36 cellular contexts compared by ENCODE assay signal in the genomic region with DNA sequence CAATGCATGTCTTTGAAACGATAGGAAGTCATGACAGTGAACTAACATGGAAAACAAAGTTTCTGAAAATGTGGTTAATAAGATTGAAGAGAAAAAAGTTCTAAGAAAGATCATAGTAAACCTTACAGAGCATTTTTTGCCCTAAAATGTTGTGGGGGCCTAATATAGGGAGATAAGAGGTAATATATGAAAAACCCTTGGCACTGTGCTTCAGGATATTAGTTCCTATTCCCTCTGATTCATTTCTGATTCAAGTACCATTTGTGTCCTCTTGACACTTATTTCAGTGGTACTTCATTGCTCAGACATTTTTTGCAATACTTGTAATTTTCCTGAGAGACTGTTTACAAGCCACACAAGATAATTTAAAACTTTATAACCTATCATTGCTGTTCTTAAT.
"Had no signal": no experiment of that assay in that cellular context is flagged by ENCODE, and none has a peak within 500 bp of the region (broad histone marks: within the 10 kb centered on the region; RNA-seq: fewer than 3 reads in every experiment).

No MANE protein-coding gene starts in this region.

- H3K27me3 ChIP-seq: adrenal gland, ascending aorta, breast epithelium, cardiac muscle cell, colonic mucosa, gastroesophageal sphincter, heart right ventricle, hepatocyte had no signal

- DNase-seq: activated B cell treated with CpG ODN at 0.5 μM for 24 hours; activated CD4-positive, alpha-beta T cell treated with anti-CD3 and anti-CD28 coated beads for 48 hours; activated CD4-positive, alpha-beta T cell treated with anti-CD3 and anti-CD28 coated beads, Interleukin-2, amount 50 U/mL, for 1 hour; activated CD4-positive, alpha-beta T cell treated with anti-CD3 and anti-CD28 coated beads, Interleukin-2, amount 50 U/mL, for 48 hours; activated CD8-positive, alpha-beta memory T cell treated with anti-CD3 and anti-CD28 coated beads, Interleukin-2, amount 10 ng/mL, durations not matched to agents 7 days and 5 days; activated CD8-positive, alpha-beta memory T cell treated with anti-CD3 and anti-CD28 coated beads, Interleukin-2, amount 50 U/mL, for 4 hours; activated CD8-positive, alpha-beta T cell treated with anti-CD3 and anti-CD28 coated beads for 36 hours; activated effector memory CD4-positive, alpha-beta T cell treated with anti-CD3 and anti-CD28 coated beads, Interleukin-2, amount 50 U/mL, for 16 hours; activated naive CD4-positive, alpha-beta T cell treated with anti-CD3 and anti-CD28 coated beads for 36 hours; activated naive CD8-positive, alpha-beta T cell treated with anti-CD3 and anti-CD28 coated beads for 36 hours; activated naive CD8-positive, alpha-beta T cell treated with anti-CD3 and anti-CD28 coated beads, Interleukin-2, amount 50 U/mL, for 24 hours; activated T-cell treated with anti-CD3 and anti-CD28 coated beads, Interleukin-2, amount 50 U/mL, for 1 hour; activated T-cell treated with anti-CD3 and anti-CD28 coated beads, Interleukin-2, amount 50 U/mL, for 48 hours; adrenal gland; central memory CD4-positive, alpha-beta T cell; cerebellar nuclear complex; colonic mucosa; effector CD8-positive, alpha-beta T cell; endodermal cell; foreskin melanocyte; heart right ventricle; T-helper 17 cell; T1000; WERI-Rb-1 had no signal

- ATAC-seq: activated CD4-positive, CD25-positive, alpha-beta regulatory T cell treated with anti-CD3 and anti-CD28 coated beads, Interleukin-2, amount 50 U/mL, for 24 hours; activated CD8-positive, alpha-beta memory T cell treated with anti-CD3 and anti-CD28 coated beads, Interleukin-2, amount 10 ng/mL, durations not matched to agents 7 days and 5 days; activated CD8-positive, alpha-beta T cell treated with anti-CD3 and anti-CD28 coated beads for 36 hours; activated naive CD8-positive, alpha-beta T cell treated with anti-CD3 and anti-CD28 coated beads, Interleukin-2, amount 50 U/mL, for 24 hours; esophagus mucosa; gastroesophageal sphincter; heart right ventricle; T-helper 17 cell had no signal

- H2AFZ ChIP-seq: hepatocyte had no signal

- H3K4me1 ChIP-seq: adrenal gland, ascending aorta, breast epithelium, gastroesophageal sphincter, heart right ventricle had no signal

- H3K27ac Mint-ChIP-seq: activated B cell treated with CpG ODN at 0.5 μM for 24 hours; activated CD8-positive, alpha-beta memory T cell treated with anti-CD3 and anti-CD28 coated beads, Interleukin-2, amount 10 ng/mL, durations not matched to agents 7 days and 5 days; activated CD8-positive, alpha-beta T cell treated with anti-CD3 and anti-CD28 coated beads for 36 hours; activated naive CD4-positive, alpha-beta T cell treated with anti-CD3 and anti-CD28 coated beads for 36 hours; activated naive CD4-positive, alpha-beta T cell treated with anti-CD3 and anti-CD28 coated beads, Interleukin-2, amount 50 U/mL, for 24 hours; activated naive CD8-positive, alpha-beta T cell treated with anti-CD3 and anti-CD28 coated beads for 36 hours; activated naive CD8-positive, alpha-beta T cell treated with anti-CD3 and anti-CD28 coated beads, Interleukin-2, amount 50 U/mL, for 24 hours; activated T-helper 1 cell treated with anti-CD3 and anti-CD28 coated beads, Interleukin-12 subunit alpha, Interleukin-12 subunit beta, Interleukin-2, Interleukin-4 antibody, amounts not matched to agents 30 ng/mL and 10 ng/mL and 1 ng/mL, durations not matched to agents 14 hours and 24 hours and 36 hours; activated T-helper 2 cell treated with anti-CD3 and anti-CD28 coated beads, Interferon-gamma antibody, Interleukin-2, Interleukin-4, amounts not matched to agents 10 μg/mL and 5 μg/mL and 100 μg/mL, durations not matched to agents 14 hours and 24 hours and 36 hours; brain; endodermal cell; T-helper 17 cell; T-helper 2 cell treated with Interferon-gamma antibody and Interleukin-4, amounts not matched to agents 5 μg/mL and 100 μg/mL, for 36 hours had no signal

- H3K27me3 Mint-ChIP-seq: activated B cell treated with CpG ODN at 0.5 μM for 24 hours; activated CD8-positive, alpha-beta memory T cell treated with anti-CD3 and anti-CD28 coated beads, Interleukin-2, amount 10 ng/mL, durations not matched to agents 7 days and 5 days; activated CD8-positive, alpha-beta T cell treated with anti-CD3 and anti-CD28 coated beads for 36 hours; activated naive CD4-positive, alpha-beta T cell treated with anti-CD3 and anti-CD28 coated beads, Interleukin-2, amount 50 U/mL, for 24 hours; activated naive CD8-positive, alpha-beta T cell treated with anti-CD3 and anti-CD28 coated beads for 36 hours; activated naive CD8-positive, alpha-beta T cell treated with anti-CD3 and anti-CD28 coated beads, Interleukin-2, amount 50 U/mL, for 24 hours; brain; T-helper 17 cell had no signal

- H3K9me3 ChIP-seq: ascending aorta, breast epithelium, colonic mucosa, gastroesophageal sphincter, heart right ventricle had no signal

- H3K4me2 ChIP-seq: hepatocyte had no signal

- H3K36me3 ChIP-seq: adrenal gland, ascending aorta, breast epithelium, cardiac muscle cell, colonic mucosa, WERI-Rb-1 had no signal

- H3K79me2 ChIP-seq: hepatocyte had no signal

- H3K4me3 ChIP-seq: adrenal gland, ascending aorta, breast epithelium, cardiac muscle cell, colonic mucosa, gastroesophageal sphincter, heart right ventricle, hepatocyte had no signal

- H3K4me1 Mint-ChIP-seq: activated B cell treated with CpG ODN at 0.5 μM for 24 hours; activated CD8-positive, alpha-beta memory T cell treated with anti-CD3 and anti-CD28 coated beads, Interleukin-2, amount 10 ng/mL, durations not matched to agents 7 days and 5 days; activated naive CD4-positive, alpha-beta T cell treated with anti-CD3 and anti-CD28 coated beads, Interleukin-2, amount 50 U/mL, for 24 hours; activated naive CD8-positive, alpha-beta T cell treated with anti-CD3 and anti-CD28 coated beads, Interleukin-2, amount 50 U/mL, for 24 hours; brain; T-helper 17 cell had no signal

- H3K27ac ChIP-seq: adrenal gland, ascending aorta, breast epithelium, cardiac muscle cell, colonic mucosa, gastroesophageal sphincter, heart right ventricle, hepatocyte had no signal

- H3K4me3 Mint-ChIP-seq: activated B cell treated with CpG ODN at 0.5 μM for 24 hours; activated CD8-positive, alpha-beta memory T cell treated with anti-CD3 and anti-CD28 coated beads, Interleukin-2, amount 10 ng/mL, durations not matched to agents 7 days and 5 days; activated CD8-positive, alpha-beta T cell treated with anti-CD3 and anti-CD28 coated beads for 36 hours; activated naive CD4-positive, alpha-beta T cell treated with anti-CD3 and anti-CD28 coated beads for 36 hours; activated naive CD4-positive, alpha-beta T cell treated with anti-CD3 and anti-CD28 coated beads, Interleukin-2, amount 50 U/mL, for 24 hours; activated naive CD8-positive, alpha-beta T cell treated with anti-CD3 and anti-CD28 coated beads for 36 hours; activated naive CD8-positive, alpha-beta T cell treated with anti-CD3 and anti-CD28 coated beads, Interleukin-2, amount 50 U/mL, for 24 hours; activated T-helper 1 cell treated with anti-CD3 and anti-CD28 coated beads, Interleukin-12 subunit alpha, Interleukin-12 subunit beta, Interleukin-2, Interleukin-4 antibody, amounts not matched to agents 30 ng/mL and 10 ng/mL and 1 ng/mL, durations not matched to agents 14 hours and 24 hours and 36 hours; brain; endodermal cell; T-helper 17 cell; T-helper 2 cell treated with Interferon-gamma antibody and Interleukin-4, amounts not matched to agents 5 μg/mL and 100 μg/mL, for 36 hours had no signal

- H3K9me3 Mint-ChIP-seq: activated B cell treated with CpG ODN at 0.5 μM for 24 hours; activated CD8-positive, alpha-beta T cell treated with anti-CD3 and anti-CD28 coated beads for 36 hours; activated naive CD4-positive, alpha-beta T cell treated with anti-CD3 and anti-CD28 coated beads for 36 hours; activated naive CD4-positive, alpha-beta T cell treated with anti-CD3 and anti-CD28 coated beads, Interleukin-2, amount 50 U/mL, for 24 hours; activated naive CD8-positive, alpha-beta T cell treated with anti-CD3 and anti-CD28 coated beads for 36 hours; activated naive CD8-positive, alpha-beta T cell treated with anti-CD3 and anti-CD28 coated beads, Interleukin-2, amount 50 U/mL, for 24 hours; activated T-helper 1 cell treated with anti-CD3 and anti-CD28 coated beads, Interleukin-12 subunit alpha, Interleukin-12 subunit beta, Interleukin-2, Interleukin-4 antibody, amounts not matched to agents 30 ng/mL and 10 ng/mL and 1 ng/mL, durations not matched to agents 14 hours and 24 hours and 36 hours; activated T-helper 2 cell treated with anti-CD3 and anti-CD28 coated beads, Interferon-gamma antibody, Interleukin-2, Interleukin-4, amounts not matched to agents 10 μg/mL and 5 μg/mL and 100 μg/mL, durations not matched to agents 14 hours and 24 hours and 36 hours; brain; endodermal cell; T-helper 2 cell treated with Interferon-gamma antibody and Interleukin-4, amounts not matched to agents 5 μg/mL and 100 μg/mL, for 36 hours had no signal
